8 cellular contexts compared by ENCODE assay signal in the genomic region with DNA sequence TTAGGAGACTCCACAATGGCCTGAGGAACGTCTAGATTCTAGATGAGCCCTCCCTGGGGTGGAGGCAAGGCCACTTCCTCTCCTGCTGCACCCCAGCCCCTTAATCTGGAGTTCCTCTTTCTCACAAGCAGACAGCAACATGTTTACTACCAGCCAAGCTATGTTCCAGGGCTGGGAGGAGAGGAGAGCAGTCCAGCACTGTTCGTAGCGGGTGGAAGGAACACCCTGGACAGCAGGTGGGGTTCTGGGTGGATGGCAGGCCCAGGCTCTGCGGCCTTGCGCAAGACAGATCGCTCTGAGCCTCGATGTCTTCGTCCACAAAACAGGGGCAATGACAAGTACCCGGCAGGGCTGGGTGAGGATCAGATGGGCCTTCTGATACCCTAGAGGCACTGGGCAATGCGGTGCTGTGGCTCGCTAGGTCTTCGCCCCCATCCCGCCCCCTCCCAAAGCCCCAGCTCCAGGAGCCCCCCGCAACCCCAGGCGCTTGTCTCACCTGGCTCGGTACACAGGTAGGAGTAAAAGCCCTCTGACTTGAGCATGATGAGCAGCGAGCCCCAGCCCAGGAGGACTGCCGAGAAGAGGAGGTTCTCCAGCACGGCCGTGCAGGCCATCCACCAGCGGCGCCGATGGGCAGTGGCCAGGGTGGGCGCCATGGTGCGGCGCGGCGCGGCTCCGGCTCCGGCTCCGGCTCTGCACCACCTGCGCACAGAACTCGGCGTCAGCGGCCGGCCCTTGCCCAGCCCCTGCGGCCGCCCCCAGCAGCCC. TPM values are rescaled to one million over a fixed set of nuclear protein-coding genes. Genes with fewer than 3 reads are reported as not detected.
A peak's percentile ranks its signal among the peaks of the same experiment; 100 is the strongest.
DNase-seq lines count a peak whose midpoint lies in the region; ATAC-seq, FAIRE-seq and TF ChIP-seq lines count a peak whose summit lies in the region.

No MANE protein-coding gene starts in this region.

- TF ChIP-seq CTCF in SK-N-SH (IDR thresholded peaks at IDR 0.05) (no peak), PC-9 (conservative IDR thresholded peaks at IDR 0.05) (no peak), H1 (IDR thresholded peaks at IDR 0.05; ENCODE audit: control extremely low read depth in 1 of 3, insufficient read depth in 1 of 3, low read depth in 1 of 3, low read length in 3 of 3) (no peak)

- H4K91ac ChIP-seq in H1 (replicated peaks; ENCODE audit: insufficient read length, low read length) = no peak overlapping the region

- H3K4me1 ChIP-seq in SK-N-SH (ENCODE audit: control insufficient read depth in 1 of 2, insufficient read depth in 2 of 2, low read depth in 1 of 2, low read length in 1 of 2) (peaks cover 3 to 13% of the 10 kb centered on the region in 2 experiments; a peak in 2 of 4 replicates), PC-9 (replicated peaks; ENCODE audit: insufficient read depth) (peaks cover 8% of the 10 kb centered on the region; the same call in 1 of the 2 replicates), H1 (replicated peaks in 1 of 4; ENCODE audit: control insufficient read depth in 3 of 4, insufficient read depth in 4 of 4, low read length in 3 of 4) (peaks cover 0 to 7% (median 5%) of the 10 kb centered on the region in 4 experiments; a peak in 6 of 7 replicates)
- peaks cover 5 to 20% of the 10 kb centered on the region in 2 donors for H3K4me1 ChIP-seq in naive thymus-derived CD4-positive, alpha-beta T cell (ENCODE audit: control insufficient read depth in 2 of 2, insufficient read depth in 2 of 2, low read length in 2 of 2)

- DNase-seq in SK-N-SH (no peak), PC-9 (no peak), H1 (ENCODE audit: low read depth in 1 of 2, low spot score in 2 of 2) (peak in 1 of 2 experiments; percentile 64), NCI-H345 treated with DMSO at 0.1 percent for 48 hours (lab: John Stamatoyannopoulos, UW; ENCODE audit: unreplicated experiment) (no peak), H4 (ENCODE audit: low spot score) (no peak)
- peak in 2 of 9 donors; percentile 23 to 36 for DNase-seq in naive thymus-derived CD4-positive, alpha-beta T cell

- no peak for TF ChIP-seq POLR2A in H1 (IDR thresholded peaks at IDR 0.05; ENCODE audit: control extremely low read depth in 1 of 2, low read depth in 2 of 2, low read length in 2 of 2)

- H3K27me3 ChIP-seq in SK-N-SH (ENCODE audit: insufficient read depth) (no peaks in the 10 kb centered on the region), PC-9 (ENCODE audit: insufficient read depth, low read depth) (no peaks in the 10 kb centered on the region), H1 (replicated peaks in 1 of 4; ENCODE audit: control insufficient read depth in 3 of 4, extremely low read depth in 1 of 4, insufficient read depth in 3 of 4, low read length in 3 of 4) (peaks cover 0 to 13% (median 5%) of the 10 kb centered on the region in 4 experiments; a peak in 5 of 7 replicates)
- H3K27me3 ChIP-seq in naive thymus-derived CD4-positive, alpha-beta T cell (ENCODE audit: control insufficient read depth in 2 of 2, insufficient read depth in 2 of 2, low read length in 2 of 2) = no peaks in the 10 kb centered on the region

- H2BK5ac ChIP-seq in H1 (ENCODE audit: low read depth, low read length) = no peak overlapping the region

- H3F3A ChIP-seq in SK-N-SH (replicated peaks; ENCODE audit: insufficient read depth) (no peaks in the 10 kb centered on the region), PC-9 (ENCODE audit: insufficient read depth, low read depth) (peaks cover 31% of the 10 kb centered on the region)

- no peak overlapping the region for H3K14ac ChIP-seq in H1 (ENCODE audit: insufficient read length)

- TF ChIP-seq EP300 in SK-N-SH (IDR thresholded peaks at IDR 0.05; ENCODE audit: borderline replicate concordance in 1 of 2, low read depth in 1 of 2, low read length in 1 of 2) (no peak), H1 (IDR thresholded peaks at IDR 0.05; ENCODE audit: borderline replicate concordance in 1 of 2, low read depth in 2 of 2, low read length in 2 of 2) (no peak)

- H3K4me2 ChIP-seq in SK-N-SH (peak overlapping the region; percentile 99), PC-9 (peak overlapping the region; percentile 94; the same call in 1 of the 2 replicates), H1 (ENCODE audit: insufficient read depth in 1 of 2, low read depth in 2 of 2, low read length in 2 of 2) (peak overlapping the region; percentile 93 to 100)

- H3K4ac ChIP-seq in H1 (replicated peaks; ENCODE audit: insufficient read length, low read depth, low read length) = no peak overlapping the region

- H3K27ac ChIP-seq in SK-N-SH (ENCODE audit: low read depth in 2 of 2, low read length in 1 of 2) (peak overlapping the region in 1 of 2 experiments; percentile 95; a peak in 1 of 4 replicates), PC-9 (no peak overlapping the region), H1 (ENCODE audit: low read depth, low read length) (no peak overlapping the region)
- peak overlapping the region; percentile 74 for H3K27ac ChIP-seq in naive thymus-derived CD4-positive, alpha-beta T cell (ENCODE audit: low read depth, low read length)

- POLR2A ChIA-PET in SK-N-SH (lab: Yijun Ruan, JAX) = interaction anchor here (0.8 to 1.0 kb wide), 2 partner anchors 53 to 140 kb away, joined by 3 read pairs; no protein-coding TSS in a partner anchor
- POLR2A ChIA-PET in PC-9 (lab: Charles Lee; ENCODE audit: unreplicated experiment) = no interaction called here
- POLR2A ChIA-PET in H1 (lab: Charles Lee; ENCODE audit: partially characterized antibody) = interaction anchor here (0.8 to 6.2 kb wide), 10 partner anchors 10 to 111 kb away, joined by 3 to 29 read pairs (median 4); partner anchors contain the start of gene INPP5K
- POLR2A ChIA-PET in naive thymus-derived CD4-positive, alpha-beta T cell (lab: Charles Lee) = interaction anchor here (0.7 to 3.9 kb wide), 5 partner anchors 21 to 585 kb away, joined by 3 to 27 read pairs (median 8); partner anchors contain the start of genes INPP5K, PITPNA and RILP

- no peaks in the 10 kb centered on the region for H3K36me3 Mint-ChIP-seq in naive thymus-derived CD4-positive, alpha-beta T cell

- peaks cover 17 to 26% (median 22%) of the 10 kb centered on the region in 7 donors for H3K4me1 Mint-ChIP-seq in naive thymus-derived CD4-positive, alpha-beta T cell

- no peak for ATAC-seq in SK-N-SH treated with all-trans-retinoic acid at 6 μM for 48 hours
- no peak for ATAC-seq in naive thymus-derived CD4-positive, alpha-beta T cell
- no peak for ATAC-seq in GM18502 (IDR thresholded peaks at IDR 0.05; ENCODE audit: poor library complexity, unreplicated experiment)

- H3K23me2 ChIP-seq in H1 (ENCODE audit: low read depth, low read length) = peaks cover 14% of the 10 kb centered on the region

- H2AK5ac ChIP-seq in H1 (ENCODE audit: low read depth, low read length) = no peak overlapping the region

- BruUV-seq in PC-9 (replicated peaks; lab: Mats Ljungman, UMichigan) = no TSS peak

- H2BK20ac ChIP-seq in H1 (ENCODE audit: low read length) = 0 out of 2 replicates have a peak overlapping the region, but pooled peaks have one; percentile 22

- H3K9me2 ChIP-seq in SK-N-SH = no peaks in the 10 kb centered on the region
- H3K9me2 ChIP-seq in PC-9 (ENCODE audit: insufficient read depth) = no peaks in the 10 kb centered on the region

- FAIRE-seq in H1 (lab: Jason Lieb, UNC) = no peak

- H4K8ac ChIP-seq in H1 (ENCODE audit: extremely low read depth, insufficient read depth, low read length) = peak overlapping the region; percentile 89

- H3K56ac ChIP-seq in H1 (replicated peaks; ENCODE audit: insufficient read length, low read depth, low read length) = no peak overlapping the region

- H3K9me3 ChIP-seq in SK-N-SH (no peaks in the 10 kb centered on the region), PC-9 (ENCODE audit: insufficient read depth, low read depth) (no peaks in the 10 kb centered on the region), H1 (ENCODE audit: insufficient read depth in 2 of 2, low read depth in 1 of 2, low read length in 1 of 2) (no peaks in the 10 kb centered on the region)
- H3K9me3 ChIP-seq in naive thymus-derived CD4-positive, alpha-beta T cell (ENCODE audit: control insufficient read depth in 2 of 3, low read length in 3 of 3) = no peaks in the 10 kb centered on the region

- no peak overlapping the region for H3K23ac ChIP-seq in H1 (ENCODE audit: insufficient read length)

- H3K18ac ChIP-seq in H1 (ENCODE audit: extremely low read depth, low read length) = no peak overlapping the region

- no peak overlapping the region for H2BK120ac ChIP-seq in H1 (replicated peaks; ENCODE audit: low read depth, low read length)

- CTCF ChIA-PET in SK-N-SH (lab: Yijun Ruan, JAX) (interaction anchor here (0.9 to 4.0 kb wide), 7 partner anchors 22 to 355 kb away, joined by 3 to 42 read pairs (median 4); partner anchors contain the start of gene RILP), PC-9 (lab: Charles Lee) (interaction anchor here (0.6 to 1.0 kb wide), 2 partner anchors 10 to 34 kb away, joined by 3 read pairs; no protein-coding TSS in a partner anchor), H1 (lab: Charles Lee; ENCODE audit: partially characterized antibody) (interaction anchor here (0.9 to 14.5 kb wide), 8 partner anchors 12 to 94 kb away, joined by 3 to 146 read pairs (median 4); no protein-coding TSS in a partner anchor)
- CTCF ChIA-PET in naive thymus-derived CD4-positive, alpha-beta T cell (lab: Charles Lee) = interaction anchor here (1.2 to 1.5 kb wide), 2 partner anchors 22 to 262 kb away, joined by 3 to 5 read pairs; no protein-coding TSS in a partner anchor

- peak overlapping the region in 8 of 9 donors; percentile 38 to 84 (median 70) for H3K27ac Mint-ChIP-seq in naive thymus-derived CD4-positive, alpha-beta T cell

- TF ChIP-seq RAD21 in SK-N-SH (IDR thresholded peaks at IDR 0.05; ENCODE audit: low read length) = no peak
- no peak for TF ChIP-seq RAD21 in H1 (IDR thresholded peaks at IDR 0.05 in 1 of 2, conservative IDR thresholded peaks at IDR 0.05 in 1 of 2; ENCODE audit: low read depth in 2 of 2, low read length in 2 of 2)

- peak overlapping the region; percentile 90 for H2BK15ac ChIP-seq in H1 (ENCODE audit: low read length)

- H3K4me3 ChIP-seq in SK-N-SH (ENCODE audit: low read depth in 2 of 2, low read length in 1 of 2) = peak overlapping the region; percentile 84 to 96
- peak overlapping the region; percentile 74; the same call in 1 of the 2 replicates for H3K4me3 ChIP-seq in PC-9
- peak overlapping the region; percentile 67 to 79 (median 68) for H3K4me3 ChIP-seq in H1 (ENCODE audit: extremely low read depth in 1 of 4, insufficient read depth in 2 of 4, low read depth in 3 of 4, low read length in 4 of 4)
- peak overlapping the region; percentile 83 for H3K4me3 ChIP-seq in naive thymus-derived CD4-positive, alpha-beta T cell (ENCODE audit: low read length)

- no peaks in the 10 kb centered on the region for H3K79me2 ChIP-seq in SK-N-SH (ENCODE audit: insufficient read depth)
- H3K79me2 ChIP-seq in PC-9 (ENCODE audit: low read depth) = no peaks in the 10 kb centered on the region
- no peaks in the 10 kb centered on the region for H3K79me2 ChIP-seq in H1 (ENCODE audit: control insufficient read depth in 1 of 2, insufficient read depth in 2 of 2, low read length in 2 of 2)

- H4K5ac ChIP-seq in H1 (ENCODE audit: insufficient read length, low read depth, low read length) = no peak overlapping the region

- H3K9ac ChIP-seq in SK-N-SH (peak overlapping the region; percentile 93), H1 (replicated peaks in 1 of 4; ENCODE audit: extremely low read depth in 1 of 4, low read depth in 3 of 4, low read length in 3 of 4) (no peak overlapping the region)

- no peaks in the 10 kb centered on the region for H3K79me1 ChIP-seq in H1 (ENCODE audit: low read depth, low read length)

- no peak overlapping the region for H2BK12ac ChIP-seq in H1 (ENCODE audit: low read depth, low read length)

- H3K9me3 Mint-ChIP-seq in naive thymus-derived CD4-positive, alpha-beta T cell = peaks cover 0 to 2% (median 0%) of the 10 kb centered on the region in 11 donors

- H3K4me3 Mint-ChIP-seq in naive thymus-derived CD4-positive, alpha-beta T cell = peak overlapping the region; percentile 69 to 95 (median 88)

- peaks cover 0 to 59% (median 0%) of the 10 kb centered on the region in 5 donors for H3K27me3 Mint-ChIP-seq in naive thymus-derived CD4-positive, alpha-beta T cell

- H3K36me3 ChIP-seq in SK-N-SH (replicated peaks in 1 of 2; ENCODE audit: control insufficient read depth in 1 of 2, insufficient read depth in 2 of 2, low read length in 1 of 2) (no peaks in the 10 kb centered on the region), PC-9 (ENCODE audit: low read depth) (no peaks in the 10 kb centered on the region), H1 (ENCODE audit: control insufficient read depth in 2 of 4, insufficient read depth in 4 of 4, low read length in 3 of 4) (no peaks in the 10 kb centered on the region)
- H3K36me3 ChIP-seq in naive thymus-derived CD4-positive, alpha-beta T cell (ENCODE audit: control insufficient read depth in 2 of 3, insufficient read depth in 3 of 3, low read length in 3 of 3) = no peaks in the 10 kb centered on the region

- H4K20me1 ChIP-seq in SK-N-SH (ENCODE audit: insufficient read depth) (no peaks in the 10 kb centered on the region), PC-9 (ENCODE audit: insufficient read depth) (no peaks in the 10 kb centered on the region), H1 (replicated peaks in 1 of 2; ENCODE audit: control insufficient read depth in 1 of 2, insufficient read depth in 2 of 2, low read length in 2 of 2) (peaks cover 0 to 4% of the 10 kb centered on the region in 2 experiments)

- peak overlapping the region; percentile 88; the same call in 1 of the 2 replicates for H2AFZ ChIP-seq in SK-N-SH (ENCODE audit: low read depth)
- H2AFZ ChIP-seq in PC-9 = no peak overlapping the region
- H2AFZ ChIP-seq in H1 (ENCODE audit: low read length) = peak overlapping the region; percentile 26; the same call in 1 of the 2 replicates

- intact Hi-C loops in PC-9 (cut with micrococcal nuclease; ENCODE audit: unreplicated experiment) = loop anchor here (5.0 kb wide), 1 partner anchor 350 kb away; the partner anchor contains the start of gene TRARG1
- intact Hi-C loops in naive thymus-derived CD4-positive, alpha-beta T cell (cut with micrococcal nuclease) = no loop called here

- 51% methylated on average over 5 of the region's 39 CpGs for WGBS in SK-N-SH (ENCODE audit: low lambda C conversion rate)
- WGBS in H1 (ENCODE audit: extremely low coverage in 1 of 2, insufficient coverage in 1 of 2, insufficient read length in 1 of 2, insufficient replicate concordance in 2 of 2, low coverage in 1 of 2, low lambda C conversion rate in 2 of 2, missing lambda C conversion rate in 1 of 2), 2 experiments = 42% methylated on average over 25 of the region's 39 CpGs; no CpG with 5 or more reads in 1 of the 2 experiments

RNA-seq across cellular contexts. Expression of gene SLC43A2, which starts 1.2 kb away (rescaled TPM):
- polyA plus RNA-seq in SK-N-SH (2012; rRNA removed) (9.8 and 11.0 TPM in 2 replicates), H1 (2011; rRNA removed) (10.5 and 12.6 TPM in 2 replicates)
- 4.7 and 8.6 TPM in 2 replicates for polyA plus RNA-seq in SK-N-SH (2012; cell fraction: cytosol; rRNA removed)
- 11.1 and 14.5 TPM in 2 replicates for polyA plus RNA-seq in SK-N-SH (2012; cell fraction: nucleus; rRNA removed)
- 6.8 and 9.3 TPM in 2 replicates for total RNA-seq in PC-9 (2021)
- 6.6 and 7.8 TPM in 2 replicates for total RNA-seq in H1 (2021; fragmentation: NEBNext Ultra II Directional; extraction: Animal tissue kit (Norgen Biotek cat#: 25700))
- polyA plus RNA-seq in H1 (2011; cell fraction: cytosol; rRNA removed) = 7.7 TPM
- polyA plus RNA-seq in H1 (2011; cell fraction: nucleus; rRNA removed) = 9.0 TPM
- 8.7 to 10.6 TPM (median 9.4 TPM) in 4 replicates for polyA plus RNA-seq in H1 (2012, experiment 1 of 2)
- 9.0 TPM for polyA plus RNA-seq in H1 (2012, experiment 2 of 2)
- 9.4 TPM for polyA plus RNA-seq in H1 (2013, experiment 1 of 2)
- 9.7 TPM for polyA plus RNA-seq in H1 (2013, experiment 2 of 2)
- polyA minus RNA-seq in H1 (2011; rRNA and poly(A)+ RNA removed) = 7.8 and 10.8 TPM in 2 replicates
- 10.0 TPM for polyA minus RNA-seq in H1 (2011; cell fraction: cytosol; rRNA and poly(A)+ RNA removed)
- 8.6 TPM for polyA minus RNA-seq in H1 (2011; cell fraction: nucleus; rRNA and poly(A)+ RNA removed)
- 100 to 1,000 TPM in 1 of 5 experiments, 10 to 100 TPM in 1, 1 to 10 TPM in 2, under 1 TPM in 1; 0.44 to 112 (median 9.2) TPM for total RNA-seq in naive thymus-derived CD4-positive, alpha-beta T cell
- polyA plus RNA-seq in naive thymus-derived CD4-positive, alpha-beta T cell = 1 to 10 TPM; 3.5 to 3.7 TPM
- total RNA-seq in H4 (2014; rRNA removed; shearing (Covaris generic)) = 2.9 and 4.7 TPM in 2 replicates

RNA-seq across cellular contexts. Expression of gene SCARF1, which starts 18.1 kb away (rescaled TPM):
- polyA plus RNA-seq in SK-N-SH (2012; rRNA removed) (0.39 TPM in 2 replicates), H1 (2011; rRNA removed) (1.1 and 1.5 TPM in 2 replicates)
- 0.10 and 0.16 TPM in 2 replicates for polyA plus RNA-seq in SK-N-SH (2012; cell fraction: cytosol; rRNA removed)
- 2.0 and 3.6 TPM in 2 replicates for polyA plus RNA-seq in SK-N-SH (2012; cell fraction: nucleus; rRNA removed)
- total RNA-seq in PC-9 (2021) = 2.2 and 2.7 TPM in 2 replicates
- total RNA-seq in H1 (2021; fragmentation: NEBNext Ultra II Directional; extraction: Animal tissue kit (Norgen Biotek cat#: 25700)) = 1.6 TPM in 2 replicates
- polyA plus RNA-seq in H1 (2011; cell fraction: cytosol; rRNA removed) = 0.98 TPM
- polyA plus RNA-seq in H1 (2011; cell fraction: nucleus; rRNA removed) = 3.0 TPM
- polyA plus RNA-seq in H1 (2012, experiment 1 of 2) = 0.55 to 1.3 TPM (median 0.90 TPM) in 4 replicates
- 0.55 TPM for polyA plus RNA-seq in H1 (2012, experiment 2 of 2)
- 3.5 TPM for polyA plus RNA-seq in H1 (2013, experiment 1 of 2)
- polyA plus RNA-seq in H1 (2013, experiment 2 of 2) = 3.3 TPM
- polyA minus RNA-seq in H1 (2011; rRNA and poly(A)+ RNA removed) = 0.49 and 0.50 TPM in 2 replicates
- polyA minus RNA-seq in H1 (2011; cell fraction: cytosol; rRNA and poly(A)+ RNA removed) = not detected
- 1.5 TPM for polyA minus RNA-seq in H1 (2011; cell fraction: nucleus; rRNA and poly(A)+ RNA removed)
- total RNA-seq in naive thymus-derived CD4-positive, alpha-beta T cell = 1 to 10 TPM; 1.2 to 9.0 (median 2.3) TPM
- polyA plus RNA-seq in naive thymus-derived CD4-positive, alpha-beta T cell = under 1 TPM in 1 of 2 donors, not detected in 1; 0.06 TPM
- total RNA-seq in H4 (2014; rRNA removed; shearing (Covaris generic)) = 0.06 TPM in 1 of 2 replicates, not detected in the other

RNA-seq across cellular contexts. Expression of gene RILP, which starts 22.3 kb away (rescaled TPM):
- polyA plus RNA-seq in SK-N-SH (2012; rRNA removed) (3.8 and 4.5 TPM in 2 replicates), H1 (2011; rRNA removed) (6.8 and 10.3 TPM in 2 replicates)
- 2.7 and 3.0 TPM in 2 replicates for polyA plus RNA-seq in SK-N-SH (2012; cell fraction: cytosol; rRNA removed)
- 12.1 and 14.6 TPM in 2 replicates for polyA plus RNA-seq in SK-N-SH (2012; cell fraction: nucleus; rRNA removed)
- 9.6 and 11.5 TPM in 2 replicates for total RNA-seq in PC-9 (2021)
- 6.0 and 7.2 TPM in 2 replicates for total RNA-seq in H1 (2021; fragmentation: NEBNext Ultra II Directional; extraction: Animal tissue kit (Norgen Biotek cat#: 25700))
- polyA plus RNA-seq in H1 (2011; cell fraction: cytosol; rRNA removed) = 8.8 TPM
- polyA plus RNA-seq in H1 (2011; cell fraction: nucleus; rRNA removed) = 8.7 TPM
- 5.5 to 9.1 TPM (median 7.5 TPM) in 4 replicates for polyA plus RNA-seq in H1 (2012, experiment 1 of 2)
- 5.8 TPM for polyA plus RNA-seq in H1 (2012, experiment 2 of 2)
- polyA plus RNA-seq in H1 (2013, experiment 1 of 2) = 13.2 TPM
- polyA plus RNA-seq in H1 (2013, experiment 2 of 2) = 13.9 TPM
- 2.0 and 3.0 TPM in 2 replicates for polyA minus RNA-seq in H1 (2011; rRNA and poly(A)+ RNA removed)
- 3.5 TPM for polyA minus RNA-seq in H1 (2011; cell fraction: cytosol; rRNA and poly(A)+ RNA removed)
- polyA minus RNA-seq in H1 (2011; cell fraction: nucleus; rRNA and poly(A)+ RNA removed) = 3.0 TPM
- 1 to 10 TPM; 2.1 to 8.7 (median 3.0) TPM for total RNA-seq in naive thymus-derived CD4-positive, alpha-beta T cell
- polyA plus RNA-seq in naive thymus-derived CD4-positive, alpha-beta T cell = 1 to 10 TPM; 2.4 to 3.4 TPM
- 3.2 and 4.9 TPM in 2 replicates for total RNA-seq in H4 (2014; rRNA removed; shearing (Covaris generic))

RNA-seq across cellular contexts. Expression of gene PRPF8, which starts 57.3 kb away (rescaled TPM):
- 123 and 149 TPM in 2 replicates for polyA plus RNA-seq in SK-N-SH (2012; rRNA removed)
- polyA plus RNA-seq in SK-N-SH (2012; cell fraction: cytosol; rRNA removed) = 54.5 and 84.1 TPM in 2 replicates
- polyA plus RNA-seq in SK-N-SH (2012; cell fraction: nucleus; rRNA removed) = 251 and 315 TPM in 2 replicates
- 437 and 496 TPM in 2 replicates for total RNA-seq in PC-9 (2021)
- total RNA-seq in H1 (2021; fragmentation: NEBNext Ultra II Directional; extraction: Animal tissue kit (Norgen Biotek cat#: 25700)) = 328 and 329 TPM in 2 replicates
- polyA plus RNA-seq in H1 (2011; rRNA removed) = 271 and 337 TPM in 2 replicates
- polyA plus RNA-seq in H1 (2011; cell fraction: cytosol; rRNA removed) = 171 TPM
- polyA plus RNA-seq in H1 (2011; cell fraction: nucleus; rRNA removed) = 475 TPM
- polyA plus RNA-seq in H1 (2012, experiment 1 of 2) = 269 to 356 TPM (median 294 TPM) in 4 replicates
- 746 TPM for polyA plus RNA-seq in H1 (2012, experiment 2 of 2)
- polyA plus RNA-seq in H1 (2013, experiment 1 of 2) = 148 TPM
- polyA plus RNA-seq in H1 (2013, experiment 2 of 2) = 123 TPM
- 610 and 698 TPM in 2 replicates for polyA minus RNA-seq in H1 (2011; rRNA and poly(A)+ RNA removed)
- 338 TPM for polyA minus RNA-seq in H1 (2011; cell fraction: cytosol; rRNA and poly(A)+ RNA removed)
- polyA minus RNA-seq in H1 (2011; cell fraction: nucleus; rRNA and poly(A)+ RNA removed) = 277 TPM
- total RNA-seq in naive thymus-derived CD4-positive, alpha-beta T cell = 100 to 1,000 TPM; 388 to 554 (median 460) TPM
- polyA plus RNA-seq in naive thymus-derived CD4-positive, alpha-beta T cell = 100 to 1,000 TPM; 167 to 272 TPM
- total RNA-seq in H4 (2014; rRNA removed; shearing (Covaris generic)) = 77.5 and 84.5 TPM in 2 replicates
